Comparison of ENCODE assay signal across 9 cellular contexts in genomic region chr15:84955089-84955848, GRCh38. TPM values are rescaled to one million over a fixed set of nuclear protein-coding genes. Genes with fewer than 3 reads are reported as not detected.
DNase-seq lines count a peak whose midpoint lies in the region; ATAC-seq, FAIRE-seq and TF ChIP-seq lines count a peak whose summit lies in the region.
"Had no signal": no experiment of that assay in that cellular context is flagged by ENCODE, and none has a peak within 500 bp of the region (broad histone marks: within the 10 kb centered on the region; RNA-seq: fewer than 3 reads in every experiment).

No MANE protein-coding gene starts in this region.

- H3K9ac ChIP-seq in mammary epithelial cell (ENCODE audit: insufficient read depth, low read length) (no peak overlapping the region), kidney (ENCODE audit: low read length in 2 of 2) (no peak overlapping the region)

- H2AFZ ChIP-seq in mammary epithelial cell (ENCODE audit: low read depth, low read length) = peak overlapping the region; percentile 88

- dilution Hi-C loops in mammary epithelial cell (cut with HindIII; ENCODE audit: low sequenced_read_pairs) = loop anchor here (5.0 kb wide), 1 partner anchor 118 kb away; no protein-coding TSS in a partner anchor

- 18% methylated on average over 9 of the region's 15 CpGs for WGBS in mammary epithelial cell (ENCODE audit: low coverage, missing lambda C conversion rate)

- BruUV-seq in mammary epithelial cell (replicated peaks; lab: Mats Ljungman, UMichigan) = no TSS peak

- peak overlapping the region; percentile 85 for H3K4me2 ChIP-seq in mammary epithelial cell (ENCODE audit: insufficient read depth, low read depth, low read length)

- H4K20me1 ChIP-seq in mammary epithelial cell (ENCODE audit: insufficient read depth, low read length) = no peaks in the 10 kb centered on the region

- H3K4me1 ChIP-seq in mammary epithelial cell (ENCODE audit: insufficient read depth, low read length) = peaks cover 4% of the 10 kb centered on the region
- H3K4me1 ChIP-seq in kidney (ENCODE audit: control insufficient read depth in 1 of 2, insufficient read depth in 1 of 2, low read depth in 1 of 2, low read length in 2 of 2) = no peaks in the 10 kb centered on the region

- no peak overlapping the region for H3K27ac ChIP-seq in mammary epithelial cell (ENCODE audit: insufficient read depth, low read depth, low read length)
- H3K27ac ChIP-seq in kidney (ENCODE audit: low read depth in 2 of 2, low read length in 2 of 2) = peak overlapping the region in 1 of 2 donors; percentile 3

- H3K36me3 ChIP-seq in GM06990 (ENCODE audit: control insufficient read depth, insufficient read depth, low read length) = no peaks in the 10 kb centered on the region
- no peaks in the 10 kb centered on the region for H3K36me3 ChIP-seq in mammary epithelial cell (ENCODE audit: insufficient read depth, low read length)
- no peaks in the 10 kb centered on the region for H3K36me3 ChIP-seq in kidney (ENCODE audit: control insufficient read depth in 1 of 2, insufficient read depth in 2 of 2, low read length in 2 of 2)

- in situ Hi-C loops in mammary epithelial cell (cut with MboI; ENCODE audit: low sequenced_read_pairs in 2 of 2) = no loop called here

- H3K27me3 ChIP-seq in GM06990 (replicated peaks; ENCODE audit: control insufficient read depth, insufficient read depth, low read length) (no peaks in the 10 kb centered on the region), mammary epithelial cell (ENCODE audit: insufficient read depth, low read length) (no peaks in the 10 kb centered on the region)

- H3K4me3 ChIP-seq in GM06990 (replicated peaks; ENCODE audit: low read depth, low read length) = no peak overlapping the region
- peak overlapping the region in 1 of 3 experiments; percentile 29 for H3K4me3 ChIP-seq in mammary epithelial cell (replicated peaks in 1 of 3; ENCODE audit: insufficient read depth in 1 of 3, low read depth in 2 of 3, low read length in 3 of 3)
- peak overlapping the region in 1 of 2 donors; percentile 55 for H3K4me3 ChIP-seq in kidney (ENCODE audit: low read length in 2 of 2)

- FAIRE-seq in kidney (lab: Jason Lieb, UNC) = no peak
- FAIRE-seq: colon had no signal

- H3K79me2 ChIP-seq in mammary epithelial cell (ENCODE audit: insufficient read depth, low read length) = no peaks in the 10 kb centered on the region

- TF ChIP-seq CTCF in GM06990 (IDR thresholded peaks at IDR 0.05; ENCODE audit: insufficient read depth, low read length, poor library complexity, severe bottlenecking) = peak; percentile 81
- TF ChIP-seq CTCF in mammary epithelial cell (conservative IDR thresholded peaks at IDR 0.05 in 1 of 2, IDR thresholded peaks at IDR 0.05 in 1 of 2; ENCODE audit: extremely low read depth in 1 of 2, insufficient read depth in 1 of 2, low read depth in 1 of 2, low read length in 2 of 2) = peak; percentile 90 to 96
- TF ChIP-seq CTCF in kidney (IDR thresholded peaks at IDR 0.05; ENCODE audit: borderline replicate concordance, extremely low read depth, insufficient read depth) = peak; percentile 77

- no peak for ATAC-seq in GM18519 (IDR thresholded peaks at IDR 0.05; ENCODE audit: low FRiP score, unreplicated experiment)
- no peak for ATAC-seq in GM19324 (IDR thresholded peaks at IDR 0.05; ENCODE audit: low FRiP score, unreplicated experiment)

- CTCF ChIA-PET in mammary epithelial cell (lab: Charles Lee; ENCODE audit: low non-redundant PET) = interaction anchor here (0.6 to 0.7 kb wide), 3 partner anchors 27 to 213 kb away, joined by 4 to 5 read pairs (median 4); no protein-coding TSS in a partner anchor

- DNase-seq in GM06990 (ENCODE audit: extremely low read depth, insufficient read length) (no peak), M059J (ENCODE audit: low read depth) (peak; percentile 76), T-helper 9 cell (peak; percentile 37), mammary epithelial cell (peak; percentile 53), kidney (peak; percentile 86)
- peak; percentile 28 for DNase-seq in stimulated activated CD4-positive, alpha-beta T cell treated with anti-CD3 and anti-CD28 coated beads, Interleukin-12 subunit alpha, Interleukin-12 subunit beta, amount 100 ng/mL, for 4 hours

- H3K9me3 ChIP-seq in mammary epithelial cell (replicated peaks; ENCODE audit: insufficient read depth, low read length) = no peaks in the 10 kb centered on the region
- H3K9me3 ChIP-seq in kidney (ENCODE audit: control insufficient read depth in 1 of 2, low read length in 2 of 2) = no peaks in the 10 kb centered on the region

- intact Hi-C loops in mammary epithelial cell (cut with micrococcal nuclease) (loop anchor here (1.0 to 5.0 kb wide), 4 partner anchors 55 to 332 kb away; no protein-coding TSS in a partner anchor), kidney (cut with DNase I) (no loop called here)

RNA-seq across cellular contexts. Expression of gene PDE8A, which starts 26.4 kb away (rescaled TPM):
- 25.7 and 31.0 TPM in 2 replicates for total RNA-seq in M059J (2014; rRNA removed; shearing (Covaris generic))
- total RNA-seq in mammary epithelial cell = 10 to 100 TPM; 19.3 to 26.8 TPM
- 22.9 TPM for polyA plus RNA-seq in mammary epithelial cell
- 79.3 TPM for polyA minus RNA-seq in mammary epithelial cell
- total RNA-seq in kidney = 37.5 TPM
- polyA plus RNA-seq in kidney (ENCODE audit: insufficient read depth, low read depth, low replicate concordance) = 20.3 TPM
